Comparison of ENCODE assay signal across 29 cellular contexts in the genomic region with DNA sequence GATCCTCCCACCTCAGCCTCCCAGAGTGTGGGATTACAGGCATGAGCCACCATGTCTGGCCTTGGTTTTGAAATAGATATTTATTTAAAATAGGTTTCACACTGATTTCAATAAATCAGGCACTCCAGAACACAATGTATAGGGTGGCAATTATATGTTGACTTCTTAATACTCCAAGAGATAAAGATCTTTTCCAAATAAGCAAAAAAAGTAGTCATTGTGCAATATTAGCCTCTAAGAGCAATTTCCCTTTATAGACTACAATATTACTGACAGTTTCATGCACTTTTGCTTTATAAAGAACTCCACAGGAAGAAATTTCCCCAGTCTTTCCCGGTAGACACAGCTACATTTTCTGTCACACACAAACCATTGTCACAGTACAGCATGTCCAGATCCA.
"Had no signal": no experiment of that assay in that cellular context is flagged by ENCODE, and none has a peak within 500 bp of the region (broad histone marks: within the 10 kb centered on the region; RNA-seq: fewer than 3 reads in every experiment).

No MANE protein-coding gene starts in this region.

- H3K4me3 Mint-ChIP-seq: activated CD4-positive, alpha-beta T cell treated with anti-CD3 and anti-CD28 coated beads, Interleukin-2, amount 10 ng/mL, durations not matched to agents 24 days and 14 days; activated CD8-positive, alpha-beta T cell treated with anti-CD3 and anti-CD28 coated beads for 36 hours; activated T-cell treated with anti-CD3 and anti-CD28 coated beads, Interleukin-2, amount 50 U/mL, for 72 hours; activated T-helper 17 cell treated with anti-CD3 and anti-CD28 coated beads, Interleukin-2, amount 50 U/mL, for 72 hours; T-helper 1 cell treated with Interleukin-12 subunit alpha and Interleukin-12 subunit beta and Interleukin-4 antibody, amounts not matched to agents 30 μg/mL and 1 μg/mL, for 36 hours; T-helper 2 cell treated with Interferon-gamma antibody and Interleukin-4, amounts not matched to agents 5 μg/mL and 100 μg/mL, for 36 hours had no signal

- H3K9me3 ChIP-seq: SJCRH30, SK-N-SH had no signal

- H3K4me1 ChIP-seq: SJCRH30 had no signal

- H3K27ac ChIP-seq: brain microvascular endothelial cell, SJCRH30 had no signal

- H3K36me3 Mint-ChIP-seq: activated naive CD4-positive, alpha-beta T cell treated with anti-CD3 and anti-CD28 coated beads, Interleukin-2, amount 50 U/mL, for 72 hours had no signal

- FAIRE-seq: TTC549 had no signal

- H3K9ac ChIP-seq: SK-N-SH had no signal

- H3K27me3 Mint-ChIP-seq: activated CD8-positive, alpha-beta T cell treated with anti-CD3 and anti-CD28 coated beads for 36 hours; activated T-helper 17 cell treated with anti-CD3 and anti-CD28 coated beads, Interleukin-2, amount 50 U/mL, for 72 hours had no signal

- H3K27ac Mint-ChIP-seq: activated CD4-positive, alpha-beta T cell treated with anti-CD3 and anti-CD28 coated beads, Interleukin-2, amount 10 ng/mL, durations not matched to agents 24 days and 14 days; activated CD8-positive, alpha-beta T cell treated with anti-CD3 and anti-CD28 coated beads for 36 hours; activated naive CD4-positive, alpha-beta T cell treated with anti-CD3 and anti-CD28 coated beads, Interleukin-2, amount 50 U/mL, for 72 hours; activated T-cell treated with anti-CD3 and anti-CD28 coated beads, Interleukin-2, amount 50 U/mL, for 72 hours; activated T-helper 17 cell treated with anti-CD3 and anti-CD28 coated beads, Interleukin-2, amount 50 U/mL, for 72 hours; T-helper 1 cell treated with Interleukin-12 subunit alpha and Interleukin-12 subunit beta and Interleukin-4 antibody, amounts not matched to agents 30 μg/mL and 1 μg/mL, for 36 hours; T-helper 2 cell treated with Interferon-gamma antibody and Interleukin-4, amounts not matched to agents 5 μg/mL and 100 μg/mL, for 36 hours had no signal

- H3K27me3 ChIP-seq: brain microvascular endothelial cell, SJCRH30 had no signal

- H3K4me2 ChIP-seq: SK-N-SH had no signal

- H3K4me1 Mint-ChIP-seq: activated T-helper 17 cell treated with anti-CD3 and anti-CD28 coated beads, Interleukin-2, amount 50 U/mL, for 72 hours had no signal

- DNase-seq: activated CD4-positive, alpha-beta T cell treated with anti-CD3 and anti-CD28 coated beads, Interleukin-2, amount 10 ng/mL, durations not matched to agents 24 days and 14 days; activated CD4-positive, alpha-beta T cell treated with anti-CD3 and anti-CD28 coated beads, Interleukin-2, amount 50 U/mL, for 4 hours; activated CD8-positive, alpha-beta T cell treated with anti-CD3 and anti-CD28 coated beads for 36 hours; activated naive CD4-positive, alpha-beta T cell; activated T-cell treated with anti-CD3 and anti-CD28 coated beads, Interleukin-2, amount 50 U/mL, for 1 hour; activated T-cell treated with anti-CD3 and anti-CD28 coated beads, Interleukin-2, amount 50 U/mL, for 72 hours; aorta; brain microvascular endothelial cell; central memory CD4-positive, alpha-beta T cell; MV-4-11; NCI-H1092 treated with DMSO at 0.1 percent for 48 hours; NCI-H1417; NCI-H146; NCI-H187; NCI-H2081; NCI-H2171 treated with DMSO at 0.1 percent for 48 hours; NCI-H2227 treated with DMSO at 0.1 percent for 48 hours; NCI-H446; NCI-H510A treated with DMSO at 0.1 percent for 48 hours; NCI-H69; NCI-H82; SHP77; SJCRH30; SK-N-SH had no signal

- H3K4me3 ChIP-seq: SJCRH30 had no signal

- H3K9me3 Mint-ChIP-seq: activated CD4-positive, alpha-beta T cell treated with anti-CD3 and anti-CD28 coated beads, Interleukin-2, amount 10 ng/mL, durations not matched to agents 24 days and 14 days; activated naive CD4-positive, alpha-beta T cell treated with anti-CD3 and anti-CD28 coated beads, Interleukin-2, amount 50 U/mL, for 72 hours; activated T-cell treated with anti-CD3 and anti-CD28 coated beads, Interleukin-2, amount 50 U/mL, for 72 hours; activated T-helper 17 cell treated with anti-CD3 and anti-CD28 coated beads, Interleukin-2, amount 50 U/mL, for 72 hours; T-helper 1 cell treated with Interleukin-12 subunit alpha and Interleukin-12 subunit beta and Interleukin-4 antibody, amounts not matched to agents 30 μg/mL and 1 μg/mL, for 36 hours; T-helper 2 cell treated with Interferon-gamma antibody and Interleukin-4, amounts not matched to agents 5 μg/mL and 100 μg/mL, for 36 hours had no signal

- H3K36me3 ChIP-seq: brain microvascular endothelial cell, SJCRH30 had no signal
